Comparison of ENCODE assay signal across 9 cellular contexts in the genomic region with DNA sequence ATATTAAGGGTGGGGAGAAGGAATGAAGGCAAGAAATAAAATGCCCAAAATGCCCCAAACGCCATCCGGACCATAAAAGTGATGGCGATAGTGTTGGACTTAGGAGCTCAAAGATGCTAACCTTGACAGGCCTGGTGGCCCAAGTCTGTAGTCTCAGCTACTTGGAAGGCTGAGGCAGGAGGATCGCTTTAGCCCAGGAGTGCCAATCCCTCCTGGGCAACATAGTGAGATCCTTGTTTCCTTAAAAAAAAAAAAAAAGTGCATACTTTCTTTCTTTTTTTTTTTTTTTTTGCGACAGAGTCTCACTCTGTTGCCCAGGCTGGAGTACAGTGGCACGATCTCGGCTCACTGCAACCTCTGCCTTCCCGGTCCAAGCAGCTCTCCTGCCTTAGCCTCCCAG. TPM values are rescaled to one million over a fixed set of nuclear protein-coding genes. Genes with fewer than 3 reads are reported as not detected.
DNase-seq lines count a peak whose midpoint lies in the region; ATAC-seq, FAIRE-seq and TF ChIP-seq lines count a peak whose summit lies in the region.
"Had no signal": no experiment of that assay in that cellular context is flagged by ENCODE, and none has a peak within 500 bp of the region (broad histone marks: within the 10 kb centered on the region; RNA-seq: fewer than 3 reads in every experiment).

No MANE protein-coding gene starts in this region.

- no peak for FAIRE-seq in A549 (lab: Jason Lieb, UNC)
- FAIRE-seq in astrocyte (lab: Jason Lieb, UNC): no peak

- no peak for TF ChIP-seq CTCF in A549 (IDR thresholded peaks at IDR 0.05)
- no peak for TF ChIP-seq CTCF in astrocyte (IDR thresholded peaks at IDR 0.05; ENCODE audit: insufficient read depth, low read depth, low read length)
- TF ChIP-seq CTCF in thyroid gland (IDR thresholded peaks at IDR 0.05): no peak

- H3K4me2 ChIP-seq in A549 (peak overlapping the region; percentile 91), astrocyte (ENCODE audit: low read length) (peak overlapping the region; percentile 98)

- TF ChIP-seq EP300 in A549 (IDR thresholded peaks at IDR 0.05): no peak

- H3K27ac Mint-ChIP-seq in astrocyte (ENCODE audit: unreplicated experiment) (peak overlapping the region; percentile 100), memory B cell (no peak overlapping the region)

- peak overlapping the region in 1 of 2 experiments; percentile 96; a peak in 3 of 6 replicates for H3K27ac ChIP-seq in A549
- peak overlapping the region; percentile 100 for H3K27ac ChIP-seq in astrocyte (ENCODE audit: low read depth, low read length)
- peak overlapping the region in 1 of 3 donors; percentile 88 for H3K27ac ChIP-seq in thyroid gland

- in situ Hi-C loops in HAP-1 (cut with MboI; ENCODE audit: low sequenced_read_pairs): no loop called here

- H3K27me3 ChIP-seq in HAP-1 (ENCODE audit: low read depth) (no peaks in the 10 kb centered on the region), astrocyte (ENCODE audit: insufficient read depth, low read length) (no peaks in the 10 kb centered on the region), thyroid gland (no peaks in the 10 kb centered on the region)

- no peaks in the 10 kb centered on the region for H3K36me3 Mint-ChIP-seq in astrocyte (ENCODE audit: low read depth, unreplicated experiment)
- peaks cover 2% of the 10 kb centered on the region for H3K36me3 Mint-ChIP-seq in memory B cell

- H3K79me2 ChIP-seq in astrocyte (ENCODE audit: insufficient read depth, low read length): peaks cover 5% of the 10 kb centered on the region

- CTCF ChIA-PET in A549 (lab: Yijun Ruan, JAX): interaction anchor here (0.7 to 1.6 kb wide), 3 partner anchors 15 to 454 kb away, joined by 3 to 4 read pairs (median 3); a partner anchor contains a TSS

- H3K4me3 ChIP-seq in A549 (peak overlapping the region; percentile 54), HAP-1 (peak overlapping the region; percentile 56), astrocyte (ENCODE audit: insufficient read depth, low read depth, low read length) (peak overlapping the region; percentile 78), thyroid gland (replicated peaks in 1 of 3) (peak overlapping the region in 1 of 3 donors; percentile 46)

- TF ChIP-seq POLR2A in A549 (IDR thresholded peaks at IDR 0.05; ENCODE audit: low read length) (no peak), thyroid gland (IDR thresholded peaks at IDR 0.05) (no peak)

- no peaks in the 10 kb centered on the region for H3K9me3 Mint-ChIP-seq in astrocyte (ENCODE audit: unreplicated experiment)
- H3K9me3 Mint-ChIP-seq in memory B cell: no peaks in the 10 kb centered on the region

- H3K9me3 ChIP-seq in A549 (no peaks in the 10 kb centered on the region), HAP-1 (no peaks in the 10 kb centered on the region), astrocyte (ENCODE audit: insufficient read depth, low read depth, low read length) (no peaks in the 10 kb centered on the region), thyroid gland (no peaks in the 10 kb centered on the region)

- H3K4me1 Mint-ChIP-seq in astrocyte (ENCODE audit: low read depth, unreplicated experiment) (peaks cover 8% of the 10 kb centered on the region), memory B cell (peaks cover 11% of the 10 kb centered on the region)

- 75% methylated on average over 8 of the region's 8 CpGs for WGBS in A549 (ENCODE audit: missing lambda C conversion rate)
- WGBS in thyroid gland, 2 donors: 89 to 94% methylated on average over 8 of the region's 8 CpGs

- no peak overlapping the region for H2AFZ ChIP-seq in astrocyte (ENCODE audit: low read depth, low read length)

- H3K36me3 ChIP-seq in HAP-1 (replicated peaks) (no peaks in the 10 kb centered on the region), astrocyte (ENCODE audit: insufficient read depth, low read length) (no peaks in the 10 kb centered on the region), thyroid gland (no peaks in the 10 kb centered on the region)

- intact Hi-C loops in thyroid gland (cut with DNase I): no loop called here

- peak overlapping the region; percentile 92 for H3K9ac ChIP-seq in astrocyte (ENCODE audit: low read length)

- ATAC-seq in A549: no peak
- ATAC-seq in memory B cell (ENCODE audit: low read depth): no peak

- TF ChIP-seq RAD21 in A549 (conservative IDR thresholded peaks at IDR 0.05 in 1 of 2, IDR thresholded peaks at IDR 0.05 in 1 of 2): no peak

- DNase-seq in A549 (ENCODE audit: low read depth in 1 of 2, low spot score in 1 of 2) (no peak), HAP-1 (ENCODE audit: low spot score in 2 of 2) (no peak), astrocyte (ENCODE audit: low read depth) (no peak), memory B cell (ENCODE audit: low spot score in 2 of 2) (no peak), NCI-H187 (lab: John Stamatoyannopoulos, UW) (no peak), NOMO-1 treated with dmso at 0.1 percent for 144 hours (lab: John Stamatoyannopoulos, UW; ENCODE audit: unreplicated experiment) (no peak), NCI-H526 treated with DMSO at 0.1 percent for 48 hours (lab: John Stamatoyannopoulos, UW) (no peak), thyroid gland (no peak)
- DNase-seq: NCI-H2227 treated with DMSO at 0.1 percent for 48 hours had no signal

- H3K4me3 Mint-ChIP-seq in astrocyte (ENCODE audit: unreplicated experiment) (peak overlapping the region; percentile 88), memory B cell (peak overlapping the region; percentile 79)

- no peaks in the 10 kb centered on the region for H4K20me1 ChIP-seq in astrocyte (ENCODE audit: insufficient read depth, low read length)

- POLR2A ChIA-PET in A549 (lab: Yijun Ruan, JAX): no interaction called here

- H3K27me3 Mint-ChIP-seq in astrocyte (ENCODE audit: low read depth, unreplicated experiment): no peaks in the 10 kb centered on the region
- no peaks in the 10 kb centered on the region for H3K27me3 Mint-ChIP-seq in memory B cell

- H3K4me1 ChIP-seq in A549: peaks cover 16% of the 10 kb centered on the region
- H3K4me1 ChIP-seq in HAP-1: peaks cover 9% of the 10 kb centered on the region
- H3K4me1 ChIP-seq in astrocyte (ENCODE audit: insufficient read depth, low read length): peaks cover 30% of the 10 kb centered on the region
- peaks cover 7 to 13% of the 10 kb centered on the region in 2 donors for H3K4me1 ChIP-seq in thyroid gland

TF ChIP-seq in A549, 52 proteins besides CTCF, POLR2A, EP300 and RAD21:
- TF ChIP-seq BHLHE40 (IDR thresholded peaks at IDR 0.05; ENCODE audit: low read depth, low read length) (no peak), HOXB13 (CRISPR knock-in tag; IDR thresholded peaks at IDR 0.05; ENCODE audit: low read depth) (no peak), MAZ (IDR thresholded peaks at IDR 0.05; ENCODE audit: borderline replicate concordance, low read depth, low read length) (no peak), PHF8 (IDR thresholded peaks at IDR 0.05; ENCODE audit: borderline replicate concordance, low read depth) (no peak), KDM1A (IDR thresholded peaks at IDR 0.05; ENCODE audit: low read depth) (no peak), POLR2AphosphoS2 (conservative IDR thresholded peaks at IDR 0.05; ENCODE audit: low read length) (no peak), SREBF2 (IDR thresholded peaks at IDR 0.05) (no peak), EHMT2 (IDR thresholded peaks at IDR 0.05; ENCODE audit: low read depth) (no peak), HDAC2 (IDR thresholded peaks at IDR 0.05) (no peak), CEBPB (IDR thresholded peaks at IDR 0.05) (no peak), ZNF302 (CRISPR knock-in tag; IDR thresholded peaks at IDR 0.05) (no peak), RFX5 (IDR thresholded peaks at IDR 0.05) (no peak), RNF2 (IDR thresholded peaks at IDR 0.05; ENCODE audit: borderline replicate concordance, low read depth) (no peak), JUNB (IDR thresholded peaks at IDR 0.05) (no peak)
- TF ChIP-seq, protein P1, sequence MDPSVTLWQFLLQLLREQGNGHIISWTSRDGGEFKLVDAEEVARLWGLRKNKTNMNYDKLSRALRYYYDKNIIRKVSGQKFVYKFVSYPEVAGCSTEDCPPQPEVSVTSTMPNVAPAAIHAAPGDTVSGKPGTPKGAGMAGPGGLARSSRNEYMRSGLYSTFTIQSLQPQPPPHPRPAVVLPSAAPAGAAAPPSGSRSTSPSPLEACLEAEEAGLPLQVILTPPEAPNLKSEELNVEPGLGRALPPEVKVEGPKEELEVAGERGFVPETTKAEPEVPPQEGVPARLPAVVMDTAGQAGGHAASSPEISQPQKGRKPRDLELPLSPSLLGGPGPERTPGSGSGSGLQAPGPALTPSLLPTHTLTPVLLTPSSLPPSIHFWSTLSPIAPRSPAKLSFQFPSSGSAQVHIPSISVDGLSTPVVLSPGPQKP (IDR thresholded peaks at IDR 0.05; ENCODE audit: low read depth, low read length): no peak
- TF ChIP-seq, protein P2, sequence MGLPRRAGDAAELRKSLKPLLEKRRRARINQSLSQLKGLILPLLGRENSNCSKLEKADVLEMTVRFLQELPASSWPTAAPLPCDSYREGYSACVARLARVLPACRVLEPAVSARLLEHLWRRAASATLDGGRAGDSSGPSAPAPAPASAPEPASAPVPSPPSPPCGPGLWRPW (IDR thresholded peaks at IDR 0.05): no peak

RNA-seq across cellular contexts. Expression of a gene that starts 32.0 kb away (rescaled TPM):
- polyA plus RNA-seq in A549 (2011; rRNA removed) (12.2 and 12.6 TPM in 2 replicates), A549 (2017; fragmentation: RNase III; extraction: RNeasy Plus Mini Kit Qiagen cat#74134 plus additional on column Dnase treatment) (14.5 to 16.2 TPM (median 15.9 TPM) in 3 replicates)
- polyA plus RNA-seq in A549 (2012; cell fraction: cytosol; rRNA removed): 18.6 and 24.9 TPM in 2 replicates
- polyA plus RNA-seq in A549 (2012; cell fraction: nucleus; rRNA removed): 74.8 and 104 TPM in 2 replicates
- polyA minus RNA-seq in A549 (2011; rRNA and poly(A)+ RNA removed): 12.5 and 13.6 TPM in 2 replicates
- total RNA-seq in astrocyte (25.8 and 26.6 TPM in 2 replicates), thyroid gland (10 to 100 TPM; 53.0 to 90.4 (median 70.6) TPM)

RNA-seq across cellular contexts. Expression of a gene that starts 41.9 kb away (rescaled TPM):
- polyA plus RNA-seq in A549 (2011; rRNA removed) (105 and 131 TPM in 2 replicates), A549 (2017; fragmentation: RNase III; extraction: RNeasy Plus Mini Kit Qiagen cat#74134 plus additional on column Dnase treatment) (143 to 146 TPM (median 144 TPM) in 3 replicates)
- polyA plus RNA-seq in A549 (2012; cell fraction: cytosol; rRNA removed): 250 and 295 TPM in 2 replicates
- polyA plus RNA-seq in A549 (2012; cell fraction: nucleus; rRNA removed): 108 and 158 TPM in 2 replicates
- 111 and 148 TPM in 2 replicates for polyA minus RNA-seq in A549 (2011; rRNA and poly(A)+ RNA removed)
- total RNA-seq in astrocyte (114 and 138 TPM in 2 replicates), thyroid gland (100 to 1,000 TPM in 2 of 4 donors, 10 to 100 TPM in 2; 50.2 to 191 (median 139) TPM)
